10 cellular contexts compared by ENCODE assay signal in the genomic region with DNA sequence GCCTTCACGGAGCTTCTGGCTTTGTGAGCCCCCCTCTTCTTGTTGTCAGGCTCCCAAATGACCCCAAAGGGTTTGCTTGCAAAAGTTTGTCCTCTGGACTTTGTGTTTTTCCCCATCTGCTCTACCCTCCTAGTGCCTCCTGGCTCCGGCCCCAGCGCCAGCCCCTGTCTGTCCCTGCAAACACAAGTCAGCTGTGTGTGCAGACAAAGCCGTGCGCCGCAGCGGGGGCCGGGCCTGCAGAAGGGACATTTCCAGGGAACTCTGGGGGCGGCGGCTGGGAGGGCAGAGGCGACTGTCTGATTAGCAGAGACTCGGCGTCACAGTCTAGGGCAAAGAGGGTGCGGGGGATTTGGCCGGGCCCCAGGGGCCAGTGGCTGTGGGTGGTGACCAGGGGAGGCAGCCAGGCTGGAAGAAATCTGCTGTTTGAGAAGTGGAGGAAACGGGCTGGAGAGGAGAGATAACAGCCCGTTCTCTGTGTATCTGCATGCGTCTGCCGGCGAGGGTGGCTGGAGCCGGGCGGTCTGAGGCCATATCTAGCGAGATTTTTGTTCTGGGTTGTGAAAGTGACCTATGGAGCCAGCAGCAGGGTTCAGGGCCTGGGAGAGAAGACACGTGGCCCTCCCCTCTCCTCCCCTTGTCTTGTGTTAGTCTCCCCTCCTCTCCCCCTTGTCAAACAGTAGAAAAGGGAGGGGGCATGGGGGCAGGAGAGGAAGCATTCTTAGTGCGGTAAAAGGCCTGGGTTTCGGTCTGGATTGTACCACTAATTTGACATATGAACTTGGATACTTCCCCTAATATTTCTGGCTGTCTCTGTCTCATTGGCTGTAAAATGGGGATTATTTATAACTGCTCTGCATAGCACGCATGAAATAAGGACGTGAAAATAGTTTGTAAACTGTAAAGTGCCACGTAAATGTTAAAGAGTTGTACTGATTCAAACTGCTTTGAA.
DNase-seq lines count a peak whose midpoint lies in the region; ATAC-seq, FAIRE-seq and TF ChIP-seq lines count a peak whose summit lies in the region.
"Had no signal": no experiment of that assay in that cellular context is flagged by ENCODE, and none has a peak within 500 bp of the region (broad histone marks: within the 10 kb centered on the region; RNA-seq: fewer than 3 reads in every experiment).

No MANE protein-coding gene starts in this region.

- H3K27ac ChIP-seq in cardiac muscle cell (peak overlapping the region; percentile 98), parathyroid adenoma (peak overlapping the region; percentile 64)
- H3K27ac ChIP-seq: neutrophil, SJCRH30 had no signal

- no peak overlapping the region for H3K4me2 ChIP-seq in parathyroid adenoma (ENCODE audit: low read length)

- ATAC-seq in HG03095 (IDR thresholded peaks at IDR 0.05; ENCODE audit: unreplicated experiment) (no peak), GM18498 (IDR thresholded peaks at IDR 0.05; ENCODE audit: unreplicated experiment) (no peak)

- TF ChIP-seq CTCF in cardiac muscle cell (IDR thresholded peaks at IDR 0.05; ENCODE audit: low read depth, low read length): no peak
- TF ChIP-seq CTCF in parathyroid adenoma (IDR thresholded peaks at IDR 0.05): no peak

- no peak overlapping the region for H3K9ac ChIP-seq in parathyroid adenoma

- H3K36me3 ChIP-seq in cardiac muscle cell (no peaks in the 10 kb centered on the region), parathyroid adenoma (ENCODE audit: control insufficient read depth, insufficient read depth, low read length) (no peaks in the 10 kb centered on the region)
- H3K36me3 ChIP-seq: neutrophil, SJCRH30 had no signal

- H3K9me3 ChIP-seq in cardiac muscle cell (ENCODE audit: low read depth) (no peaks in the 10 kb centered on the region), parathyroid adenoma (ENCODE audit: control insufficient read depth, low read length) (no peaks in the 10 kb centered on the region)
- H3K9me3 ChIP-seq: neutrophil, SJCRH30 had no signal

- DNase-seq in CMK (ENCODE audit: low read depth) (peak; percentile 78), UCSD-AML1 (lab: John Stamatoyannopoulos, UW; ENCODE audit: unreplicated experiment) (peak; percentile 83), cardiac muscle cell (ENCODE audit: low read depth in 1 of 2, low spot score in 1 of 2) (peak; percentile 94 to 96), T-helper 2 cell (no peak), urothelium cell line (ENCODE audit: low spot score) (no peak)

- H3K4me3 ChIP-seq in cardiac muscle cell (no peak overlapping the region), parathyroid adenoma (ENCODE audit: low read depth, low read length) (no peak overlapping the region)
- H3K4me3 ChIP-seq: SJCRH30 had no signal

- no peaks in the 10 kb centered on the region for H3K27me3 ChIP-seq in cardiac muscle cell
- H3K27me3 ChIP-seq in parathyroid adenoma (ENCODE audit: control insufficient read depth, insufficient read depth, low read length): no peaks in the 10 kb centered on the region
- H3K27me3 ChIP-seq: SJCRH30 had no signal

- H3K4me1 ChIP-seq in cardiac muscle cell (ENCODE audit: low read depth): peaks cover 75% of the 10 kb centered on the region
- peaks cover 28% of the 10 kb centered on the region for H3K4me1 ChIP-seq in parathyroid adenoma
- H3K4me1 ChIP-seq: SJCRH30 had no signal

- no peak for FAIRE-seq in urothelium cell line (lab: Jason Lieb, UNC)

- H2AFZ ChIP-seq in parathyroid adenoma: peak overlapping the region; percentile 50

- H3K79me2 ChIP-seq in parathyroid adenoma: peaks cover 4% of the 10 kb centered on the region

Comparison
In these comparisons a context has a peak if more than half of its experiments do, and no peak if none do; other contexts are left out.
1. DNase-seq: peak in CMK (single experiment), UCSD-AML1 (single experiment) and cardiac muscle cell (2 of 2); none in T-helper 2 cell (0 of 5) and urothelium cell line (single experiment).